ENCODE assay signal across 18 cellular contexts in genomic region chr22:20096574-20097420, GRCh38. TPM values are rescaled to one million over a fixed set of nuclear protein-coding genes. Genes with fewer than 3 reads are reported as not detected.
DNase-seq lines count a peak whose midpoint lies in the region; ATAC-seq, FAIRE-seq and TF ChIP-seq lines count a peak whose summit lies in the region.
"Had no signal": no experiment of that assay in that cellular context is flagged by ENCODE, and none has a peak within 500 bp of the region (broad histone marks: within the 10 kb centered on the region; RNA-seq: fewer than 3 reads in every experiment).

No MANE protein-coding gene starts in this region.

- no peak for TF ChIP-seq POLR2A in GM12892 (IDR thresholded peaks at IDR 0.05; ENCODE audit: low read depth, low read length)
- TF ChIP-seq POLR2A in upper lobe of left lung (IDR thresholded peaks at IDR 0.05): no peak

- peak overlapping the region; percentile 18 for H3K27ac Mint-ChIP-seq in activated naive CD8-positive, alpha-beta T cell
- no peak overlapping the region for H3K27ac Mint-ChIP-seq in activated naive CD8-positive, alpha-beta T cell treated with anti-CD3 and anti-CD28 coated beads for 36 hours
- peak overlapping the region; percentile 65 for H3K27ac Mint-ChIP-seq in T-helper 17 cell

- no peaks in the 10 kb centered on the region for H3K9me3 Mint-ChIP-seq in activated naive CD8-positive, alpha-beta T cell (ENCODE audit: low read depth)
- H3K9me3 Mint-ChIP-seq in activated naive CD8-positive, alpha-beta T cell treated with anti-CD3 and anti-CD28 coated beads for 36 hours: peaks cover 8% of the 10 kb centered on the region

- WGBS in upper lobe of left lung, 2 donors: 93 to 98% methylated on average over 2 of the region's 2 CpGs

- H3K4me1 Mint-ChIP-seq in activated naive CD8-positive, alpha-beta T cell (ENCODE audit: low read depth): peaks cover 65% of the 10 kb centered on the region
- peaks cover 76% of the 10 kb centered on the region for H3K4me1 Mint-ChIP-seq in activated naive CD8-positive, alpha-beta T cell treated with anti-CD3 and anti-CD28 coated beads for 36 hours
- peaks cover 30% of the 10 kb centered on the region for H3K4me1 Mint-ChIP-seq in T-helper 17 cell

- TF ChIP-seq EP300 in upper lobe of left lung (IDR thresholded peaks at IDR 0.05): no peak

- FAIRE-seq in kidney (lab: Jason Lieb, UNC): peak; percentile 29
- no peak for FAIRE-seq in GM12892 (lab: Jason Lieb, UNC)
- FAIRE-seq: A549, GM18507, H54 had no signal

- ATAC-seq in T-helper 17 cell (no peak), upper lobe of left lung (ENCODE audit: low FRiP score in 2 of 2) (no peak)
- ATAC-seq: A549, HCT116 had no signal

- TF ChIP-seq CTCF in kidney (IDR thresholded peaks at IDR 0.05; ENCODE audit: borderline replicate concordance, extremely low read depth, insufficient read depth) (no peak), upper lobe of left lung (IDR thresholded peaks at IDR 0.05) (no peak)

- H3K4me3 ChIP-seq in kidney (ENCODE audit: low read length in 2 of 2) (no peak overlapping the region), upper lobe of left lung (no peak overlapping the region)
- H3K4me3 ChIP-seq: A549, GM23248 had no signal

- H3K36me3 Mint-ChIP-seq in activated naive CD8-positive, alpha-beta T cell: peaks cover 31% of the 10 kb centered on the region
- H3K36me3 Mint-ChIP-seq in activated naive CD8-positive, alpha-beta T cell treated with anti-CD3 and anti-CD28 coated beads for 36 hours: peaks cover 76% of the 10 kb centered on the region
- H3K36me3 Mint-ChIP-seq in T-helper 17 cell (ENCODE audit: low read depth): peaks cover 7% of the 10 kb centered on the region

- H3K27me3 ChIP-seq in upper lobe of left lung: no peaks in the 10 kb centered on the region
- H3K27me3 ChIP-seq: BE2C had no signal

- no peaks in the 10 kb centered on the region for H3K27me3 Mint-ChIP-seq in activated naive CD8-positive, alpha-beta T cell
- no peaks in the 10 kb centered on the region for H3K27me3 Mint-ChIP-seq in activated naive CD8-positive, alpha-beta T cell treated with anti-CD3 and anti-CD28 coated beads for 36 hours
- H3K27me3 Mint-ChIP-seq in T-helper 17 cell: no peaks in the 10 kb centered on the region

- H3K36me3 ChIP-seq in kidney (ENCODE audit: control insufficient read depth in 1 of 2, insufficient read depth in 2 of 2, low read length in 2 of 2): peaks cover 37 to 38% of the 10 kb centered on the region in 2 donors
- peaks cover 30 to 99% (median 81%) of the 10 kb centered on the region in 4 donors for H3K36me3 ChIP-seq in upper lobe of left lung

- H3K4me3 Mint-ChIP-seq in activated naive CD8-positive, alpha-beta T cell: no peak overlapping the region
- H3K4me3 Mint-ChIP-seq in activated naive CD8-positive, alpha-beta T cell treated with anti-CD3 and anti-CD28 coated beads for 36 hours: no peak overlapping the region
- H3K4me3 Mint-ChIP-seq in T-helper 17 cell: no peak overlapping the region

- intact Hi-C loops in kidney (cut with DNase I): no loop called here

- H3K4me1 ChIP-seq in kidney (ENCODE audit: control insufficient read depth in 1 of 2, insufficient read depth in 1 of 2, low read depth in 1 of 2, low read length in 2 of 2) (peaks cover 0 to 5% of the 10 kb centered on the region in 2 donors), upper lobe of left lung (no peaks in the 10 kb centered on the region)
- H3K4me1 ChIP-seq: A549, BE2C had no signal

- H3K27ac ChIP-seq in kidney (ENCODE audit: low read depth in 2 of 2, low read length in 2 of 2) (no peak overlapping the region), upper lobe of left lung (no peak overlapping the region)
- H3K27ac ChIP-seq: A549, C4-2B, GM23248, HL-60 had no signal

- no peak for DNase-seq in activated naive CD8-positive, alpha-beta T cell treated with anti-CD3 and anti-CD28 coated beads for 36 hours
- no peak for DNase-seq in T-helper 17 cell
- no peak for DNase-seq in kidney
- DNase-seq in NCI-H2171 (lab: John Stamatoyannopoulos, UW): no peak
- DNase-seq in GM12892 (ENCODE audit: insufficient read length): no peak
- DNase-seq in upper lobe of left lung: no peak
- DNase-seq: BE2C, DMS53, GF-D8, GM23248 had no signal

- H3K9me3 ChIP-seq in T-helper 17 cell (ENCODE audit: control insufficient read depth, low read length, poor library complexity, severe bottlenecking) (no peaks in the 10 kb centered on the region), kidney (ENCODE audit: control insufficient read depth in 1 of 2, low read length in 2 of 2) (no peaks in the 10 kb centered on the region), upper lobe of left lung (no peaks in the 10 kb centered on the region)
- H3K9me3 ChIP-seq: BE2C had no signal

- no peak overlapping the region for H3K9ac ChIP-seq in kidney (ENCODE audit: low read length in 2 of 2)
- H3K9ac ChIP-seq: GM23248 had no signal

RNA-seq across cellular contexts. Expression of gene DGCR8, which starts 16.8 kb away (rescaled TPM):
- total RNA-seq in activated naive CD8-positive, alpha-beta T cell treated with anti-CD3 and anti-CD28 coated beads for 36 hours: 10 to 100 TPM; 42.6 to 47.0 TPM
- total RNA-seq in T-helper 17 cell: 10 to 100 TPM; 32.0 to 37.9 TPM
- 40.1 TPM for total RNA-seq in kidney
- 12.2 TPM for polyA plus RNA-seq in kidney (ENCODE audit: insufficient read depth, low read depth, low replicate concordance)
- polyA plus RNA-seq in GM12892 (2012; ENCODE audit: missing spikeins): 19.9 TPM
- 10 to 100 TPM; 27.7 to 95.3 (median 33.1) TPM for total RNA-seq in upper lobe of left lung

RNA-seq across cellular contexts. Expression of gene RANBP1, which starts 19.1 kb away (rescaled TPM):
- total RNA-seq in activated naive CD8-positive, alpha-beta T cell treated with anti-CD3 and anti-CD28 coated beads for 36 hours: 100 to 1,000 TPM; 492 to 506 TPM
- 10 to 100 TPM; 65.7 to 75.2 TPM for total RNA-seq in T-helper 17 cell
- 67.2 TPM for total RNA-seq in kidney
- polyA plus RNA-seq in kidney (ENCODE audit: insufficient read depth, low read depth, low replicate concordance): 80.5 TPM
- 257 TPM for polyA plus RNA-seq in GM12892 (2012; ENCODE audit: missing spikeins)
- 100 to 1,000 TPM in 2 of 6 donors, 10 to 100 TPM in 4; 55.3 to 154 (median 87.8) TPM for total RNA-seq in upper lobe of left lung

RNA-seq across cellular contexts. Expression of gene TRMT2A, which starts 20.2 kb away (rescaled TPM):
- 100 to 1,000 TPM; 124 to 139 TPM for total RNA-seq in activated naive CD8-positive, alpha-beta T cell treated with anti-CD3 and anti-CD28 coated beads for 36 hours
- 10 to 100 TPM; 77.1 to 85.5 TPM for total RNA-seq in T-helper 17 cell
- total RNA-seq in kidney: 50.0 TPM
- 37.3 TPM for polyA plus RNA-seq in kidney (ENCODE audit: insufficient read depth, low read depth, low replicate concordance)
- 33.0 TPM for polyA plus RNA-seq in GM12892 (2012; ENCODE audit: missing spikeins)
- total RNA-seq in upper lobe of left lung: 100 to 1,000 TPM in 1 of 6 donors, 10 to 100 TPM in 5; 30.3 to 146 (median 61.9) TPM

RNA-seq across cellular contexts. Expression of gene ZDHHC8, which starts 34.8 kb away (rescaled TPM):
- total RNA-seq in activated naive CD8-positive, alpha-beta T cell treated with anti-CD3 and anti-CD28 coated beads for 36 hours: 10 to 100 TPM; 63.4 to 66.6 TPM
- total RNA-seq in T-helper 17 cell (10 to 100 TPM; 60.1 to 75.8 TPM), kidney (57.1 TPM), upper lobe of left lung (10 to 100 TPM; 19.5 to 87.1 (median 63.9) TPM)
- 18.8 TPM for polyA plus RNA-seq in kidney (ENCODE audit: insufficient read depth, low read depth, low replicate concordance)
- polyA plus RNA-seq in GM12892 (2012; ENCODE audit: missing spikeins): 9.0 TPM

RNA-seq across cellular contexts. Expression of gene CCDC188, which starts 54.1 kb away (rescaled TPM):
- not detected for total RNA-seq in activated naive CD8-positive, alpha-beta T cell treated with anti-CD3 and anti-CD28 coated beads for 36 hours
- total RNA-seq in T-helper 17 cell (1 to 10 TPM in 1 of 2 donors, not detected in 1; 1.5 TPM), kidney (2.8 TPM), upper lobe of left lung (1 to 10 TPM in 3 of 6 donors, under 1 TPM in 3; 0.46 to 2.1 (median 1.2) TPM)
- 0.54 TPM for polyA plus RNA-seq in kidney (ENCODE audit: insufficient read depth, low read depth, low replicate concordance)
- not detected for polyA plus RNA-seq in GM12892 (2012; ENCODE audit: missing spikeins)
- polyA plus RNA-seq: A549, AG04450 had no signal
